1 cellular context compared by ENCODE assay signal in the genomic region with DNA sequence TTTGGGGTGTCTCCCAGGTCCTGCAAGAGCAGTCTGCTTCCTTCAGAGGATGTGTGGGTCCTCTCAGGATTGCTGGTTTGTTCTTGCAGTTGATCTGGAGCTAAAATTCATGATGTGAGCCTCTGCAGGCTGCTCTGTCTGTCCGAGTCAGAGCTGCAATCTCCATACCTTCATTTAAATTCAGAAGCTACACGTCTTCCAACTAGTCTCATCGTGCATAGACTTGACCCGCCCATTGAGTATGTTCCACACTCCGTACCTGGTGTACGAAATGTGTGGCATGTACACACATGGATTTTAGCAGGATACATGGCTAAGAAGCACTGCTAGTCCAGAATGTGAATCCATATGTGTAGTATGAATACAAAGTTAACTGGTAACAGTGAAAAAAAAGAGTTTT.
TF ChIP-seq lines count a peak whose summit lies in the region.

No MANE protein-coding gene starts in this region.

TF ChIP-seq in K562, 482 proteins besides CTCF, POLR2A, EP300 and RAD21 (continued from another document):
- TF ChIP-seq, protein P1, sequence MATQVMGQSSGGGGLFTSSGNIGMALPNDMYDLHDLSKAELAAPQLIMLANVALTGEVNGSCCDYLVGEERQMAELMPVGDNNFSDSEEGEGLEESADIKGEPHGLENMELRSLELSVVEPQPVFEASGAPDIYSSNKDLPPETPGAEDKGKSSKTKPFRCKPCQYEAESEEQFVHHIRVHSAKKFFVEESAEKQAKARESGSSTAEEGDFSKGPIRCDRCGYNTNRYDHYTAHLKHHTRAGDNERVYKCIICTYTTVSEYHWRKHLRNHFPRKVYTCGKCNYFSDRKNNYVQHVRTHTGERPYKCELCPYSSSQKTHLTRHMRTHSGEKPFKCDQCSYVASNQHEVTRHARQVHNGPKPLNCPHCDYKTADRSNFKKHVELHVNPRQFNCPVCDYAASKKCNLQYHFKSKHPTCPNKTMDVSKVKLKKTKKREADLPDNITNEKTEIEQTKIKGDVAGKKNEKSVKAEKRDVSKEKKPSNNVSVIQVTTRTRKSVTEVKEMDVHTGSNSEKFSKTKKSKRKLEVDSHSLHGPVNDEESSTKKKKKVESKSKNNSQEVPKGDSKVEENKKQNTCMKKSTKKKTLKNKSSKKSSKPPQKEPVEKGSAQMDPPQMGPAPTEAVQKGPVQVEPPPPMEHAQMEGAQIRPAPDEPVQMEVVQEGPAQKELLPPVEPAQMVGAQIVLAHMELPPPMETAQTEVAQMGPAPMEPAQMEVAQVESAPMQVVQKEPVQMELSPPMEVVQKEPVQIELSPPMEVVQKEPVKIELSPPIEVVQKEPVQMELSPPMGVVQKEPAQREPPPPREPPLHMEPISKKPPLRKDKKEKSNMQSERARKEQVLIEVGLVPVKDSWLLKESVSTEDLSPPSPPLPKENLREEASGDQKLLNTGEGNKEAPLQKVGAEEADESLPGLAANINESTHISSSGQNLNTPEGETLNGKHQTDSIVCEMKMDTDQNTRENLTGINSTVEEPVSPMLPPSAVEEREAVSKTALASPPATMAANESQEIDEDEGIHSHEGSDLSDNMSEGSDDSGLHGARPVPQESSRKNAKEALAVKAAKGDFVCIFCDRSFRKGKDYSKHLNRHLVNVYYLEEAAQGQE (CRISPR knock-in tag; IDR thresholded peaks at IDR 0.05; ENCODE audit: low read depth) = no peak
- no peak for TF ChIP-seq MBD2 (IDR thresholded peaks at IDR 0.05; ENCODE audit: borderline replicate concordance, low read depth)
